ENCODE assay signal across 8 cellular contexts in genomic region chr20:407953-408842, GRCh38. TPM values are rescaled to one million over a fixed set of nuclear protein-coding genes. Genes with fewer than 3 reads are reported as not detected.
DNase-seq lines count a peak whose midpoint lies in the region; ATAC-seq, FAIRE-seq and TF ChIP-seq lines count a peak whose summit lies in the region.

Gene RBCK1 (plus strand): TSS chr20:408299. CDS start chr20:408758, 459 bp downstream.

- TF ChIP-seq RAD21 in liver (IDR thresholded peaks at IDR 0.05): no peak

- WGBS in liver: under 1% methylated on average over 76 of the region's 87 CpGs

- no peaks in the 10 kb centered on the region for H3K27me3 ChIP-seq in BJ (ENCODE audit: control insufficient read depth, insufficient read depth, low read length)
- H3K27me3 ChIP-seq in liver (ENCODE audit: control insufficient read depth in 4 of 4, insufficient read depth in 4 of 4, low read length in 3 of 4): no peaks in the 10 kb centered on the region

- peak within 1 kb of the TSS; percentile 93 to 98 for H3K9ac ChIP-seq in liver (ENCODE audit: low read depth in 1 of 2, low read length in 2 of 2)

- POLR2A ChIA-PET in BJ (lab: Charles Lee): no interaction called here

- H3K9me3 ChIP-seq in liver (ENCODE audit: control insufficient read depth in 4 of 4, low read length in 3 of 4): no peaks in the 10 kb centered on the region

- H3K4me3 ChIP-seq in BJ (ENCODE audit: low read depth, low read length): peak within 1 kb of the TSS; percentile 97
- peak within 1 kb of the TSS; percentile 78 to 98 (median 80) for H3K4me3 ChIP-seq in liver (ENCODE audit: low read depth in 1 of 3, low read length in 3 of 3)

- peak; percentile 21 for FAIRE-seq in GM19239 (lab: Jason Lieb, UNC)

- DNase-seq in BJ (ENCODE audit: low read depth) (no peak), GM19239 (ENCODE audit: insufficient read length, low spot score) (peak; percentile 98), NCI-H526 (lab: John Stamatoyannopoulos, UW) (peak; percentile 74 to 90), dermis blood vessel endothelial cell (peak; percentile 76)
- peak; percentile 85 to 89 for DNase-seq in activated CD4-positive, alpha-beta T cell treated with anti-CD3 and anti-CD28 coated beads, Interleukin-2, amount 50 U/mL, for 24 hours (ENCODE audit: low read depth in 1 of 2, low spot score in 1 of 2)
- DNase-seq in stimulated activated CD4-positive, alpha-beta T cell treated with anti-CD3 and anti-CD28 coated beads, Interleukin-4, amount 100 ng/mL, for 1 hour: peak; percentile 86

- CTCF ChIA-PET in BJ (lab: Yijun Ruan, JAX): interaction anchor here (0.7 to 1.3 kb wide), 3 partner anchors 13 to 54 kb away, joined by 3 read pairs; no protein-coding TSS in a partner anchor

- H3K27ac ChIP-seq in liver (ENCODE audit: low read depth in 1 of 2, low read length in 2 of 2): peak within 1 kb of the TSS; percentile 97 to 98

- peaks cover 10 to 31% (median 23%) of the 10 kb centered on the region in 4 donors for H3K4me1 ChIP-seq in liver (ENCODE audit: control insufficient read depth in 4 of 4, insufficient read depth in 4 of 4, low read length in 3 of 4)

- no peak for TF ChIP-seq CTCF in BJ (IDR thresholded peaks at IDR 0.05; ENCODE audit: insufficient read depth, low read depth, low read length)
- TF ChIP-seq CTCF in liver (IDR thresholded peaks at IDR 0.05; ENCODE audit: low read depth, low read length, missing input control): no peak

- H3K36me3 ChIP-seq in BJ (ENCODE audit: control insufficient read depth, insufficient read depth, low read length) (peaks cover 1% of the 10 kb centered on the region), liver (ENCODE audit: control insufficient read depth in 4 of 4, insufficient read depth in 3 of 4, low read depth in 1 of 4, low read length in 3 of 4) (peaks cover 0 to 14% (median 7%) of the 10 kb centered on the region in 4 donors)

- peak; percentile 72 for ATAC-seq in HG03439 (IDR thresholded peaks at IDR 0.05; ENCODE audit: unreplicated experiment)

TF ChIP-seq in liver, 16 proteins besides CTCF, POLR2A, EP300 and RAD21:
- TF ChIP-seq REST (IDR thresholded peaks at IDR 0.05): peak; percentile 10
- peak; percentile 56 to 78 for TF ChIP-seq GABPA (IDR thresholded peaks at IDR 0.05 in 1 of 2, conservative IDR thresholded peaks at IDR 0.05 in 1 of 2)
- TF ChIP-seq RXRA (IDR thresholded peaks at IDR 0.05): no peak

RNA-seq across cellular contexts. Expression of gene RBCK1, which starts in this region (rescaled TPM):
- polyA plus RNA-seq in BJ (2011; rRNA removed) (86.6 and 130 TPM in 2 replicates), liver (10 to 100 TPM; 61.3 to 62.6 TPM)
- polyA minus RNA-seq in BJ (2011; rRNA and poly(A)+ RNA removed): 46.3 and 75.4 TPM in 2 replicates
- total RNA-seq in dermis blood vessel endothelial cell (111 and 116 TPM in 2 replicates), liver (10 to 100 TPM; 18.0 to 48.3 TPM)
